ENCODE assay signal across 8 cellular contexts in the genomic region with DNA sequence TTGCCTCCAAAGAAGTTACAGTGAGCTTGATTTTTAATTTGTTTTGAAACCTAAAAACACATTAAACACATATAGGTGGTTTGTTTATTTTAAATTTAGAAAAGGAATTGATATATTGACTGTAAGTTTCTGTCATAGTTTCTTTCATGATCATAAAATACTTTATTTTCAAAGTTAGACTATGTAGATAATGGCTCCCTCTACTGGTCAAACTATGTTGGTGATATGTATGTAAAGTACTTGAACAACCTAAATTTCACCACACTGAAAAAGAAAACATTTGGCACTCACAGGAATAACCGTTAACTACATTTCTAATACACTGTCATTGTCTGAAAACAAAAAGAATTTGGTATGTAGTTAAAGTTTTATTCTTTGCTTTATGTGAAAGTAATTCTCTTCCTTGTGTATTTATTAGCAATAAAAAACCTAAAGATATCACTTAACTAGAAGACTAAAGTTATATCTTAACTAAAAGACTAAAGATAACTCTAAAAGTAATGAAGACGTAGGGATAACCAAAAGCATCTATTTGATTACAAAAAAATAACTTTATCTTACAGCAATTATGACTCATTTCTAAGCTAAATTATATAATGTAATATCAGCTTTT.
A peak's percentile ranks its signal among the peaks of the same experiment; 100 is the strongest.
DNase-seq lines count a peak whose midpoint lies in the region; ATAC-seq and TF ChIP-seq lines count a peak whose summit lies in the region.

No MANE protein-coding gene starts in this region.

- intact Hi-C loops in spleen (cut with DNase I; ENCODE audit: low total_unique reads) = no loop called here
- intact Hi-C loops in ovary (cut with DNase I) = loop anchor here in 1 of 4 donors (10.0 kb wide), 1 partner anchor 1721 kb away; no protein-coding TSS in a partner anchor

- POLR2A ChIA-PET in AG04450 (lab: Yijun Ruan, JAX) = no interaction called here

- TF ChIP-seq CTCF in AG04450 (IDR thresholded peaks at IDR 0.05; ENCODE audit: low read depth, low read length) (peak; percentile 67), KMS-11 (conservative IDR thresholded peaks at IDR 0.05; ENCODE audit: low read depth, low read length) (peak; percentile 55; the same call in 1 of the 2 replicates), fibroblast of the aortic adventitia (IDR thresholded peaks at IDR 0.05; ENCODE audit: insufficient read depth, low read length) (peak; percentile 60), spleen (IDR thresholded peaks at IDR 0.05 in 8 of 11, conservative IDR thresholded peaks at IDR 0.05 in 3 of 11) (peak in 6 of 11 experiments; percentile 9 to 47 (median 39)), ovary (IDR thresholded peaks at IDR 0.05) (no peak), suprapubic skin (IDR thresholded peaks at IDR 0.05) (peak in 1 of 2 donors; percentile 22)

- H3K9me3 ChIP-seq in AG04450 (ENCODE audit: control insufficient read depth, insufficient read depth, low read length) (no peaks in the 10 kb centered on the region), spleen (peaks cover 0 to 3% (median 0%) of the 10 kb centered on the region in 8 donors), ovary (no peaks in the 10 kb centered on the region), suprapubic skin (no peaks in the 10 kb centered on the region)

- H3K36me3 ChIP-seq in KMS-11 (ENCODE audit: insufficient read depth) (no peaks in the 10 kb centered on the region), spleen (no peaks in the 10 kb centered on the region), ovary (no peaks in the 10 kb centered on the region), suprapubic skin (no peaks in the 10 kb centered on the region)

- no peak overlapping the region for H3K4me2 ChIP-seq in KMS-11

- no peaks in the 10 kb centered on the region for H3K79me2 ChIP-seq in KMS-11 (ENCODE audit: insufficient read depth, low read depth)

- H3K4me1 ChIP-seq in KMS-11 (ENCODE audit: low read depth, poor library complexity, severe bottlenecking) (no peaks in the 10 kb centered on the region), spleen (no peaks in the 10 kb centered on the region), ovary (ENCODE audit: insufficient read depth) (no peaks in the 10 kb centered on the region), suprapubic skin (no peaks in the 10 kb centered on the region)

- no peaks in the 10 kb centered on the region for H4K20me1 ChIP-seq in KMS-11 (ENCODE audit: insufficient read depth)

- CTCF ChIA-PET in AG04450 (lab: Charles Lee) = interaction anchor here (0.6 to 2.9 kb wide), 5 partner anchors 9 to 52 kb away, joined by 3 to 16 read pairs (median 6); no protein-coding TSS in a partner anchor

- H2AFZ ChIP-seq in KMS-11 (ENCODE audit: low read depth) = no peak overlapping the region

- no peak overlapping the region for H3K27ac ChIP-seq in AG04450 (ENCODE audit: low read depth, low read length)
- H3K27ac ChIP-seq in KMS-11 = no peak overlapping the region
- no peak overlapping the region for H3K27ac ChIP-seq in spleen
- H3K27ac ChIP-seq in ovary = no peak overlapping the region
- H3K27ac ChIP-seq in suprapubic skin = no peak overlapping the region

- ATAC-seq in GM18858 (IDR thresholded peaks at IDR 0.05; ENCODE audit: unreplicated experiment) = peak; percentile 67

- no peak overlapping the region for H3K9ac ChIP-seq in KMS-11

- H3K4me3 ChIP-seq in AG04450 (ENCODE audit: low read depth, low read length) = no peak overlapping the region
- H3K4me3 ChIP-seq in KMS-11 (IDR thresholded peaks at IDR 0.05; ENCODE audit: insufficient read depth, low read depth, low read length) = no peak overlapping the region
- no peak overlapping the region for H3K4me3 ChIP-seq in fibroblast of the aortic adventitia (ENCODE audit: low read depth, low read length)
- H3K4me3 ChIP-seq in spleen = no peak overlapping the region
- no peak overlapping the region for H3K4me3 ChIP-seq in ovary
- H3K4me3 ChIP-seq in suprapubic skin = no peak overlapping the region

- DNase-seq in AG04450 (ENCODE audit: low read depth, low spot score) (peak; percentile 0), SHP77 (lab: John Stamatoyannopoulos, UW) (peak; percentile 43 to 49), fibroblast of the aortic adventitia (ENCODE audit: low read depth) (peak; percentile 51), spleen (no peak), ovary (no peak), suprapubic skin (ENCODE audit: low spot score in 2 of 2) (no peak)

- WGBS in spleen, 5 donors = 30 to 47% (median 39%) methylated on average over 2 of the region's 2 CpGs
- 5 to 18% (median 5%) methylated on average over 2 of the region's 2 CpGs for WGBS in ovary, 3 donors
- 19% methylated on average over 2 of the region's 2 CpGs for WGBS in suprapubic skin

- TF ChIP-seq POLR2A in spleen (IDR thresholded peaks at IDR 0.05) = no peak
- TF ChIP-seq POLR2A in ovary (IDR thresholded peaks at IDR 0.05) = no peak
- TF ChIP-seq POLR2A in suprapubic skin (IDR thresholded peaks at IDR 0.05) = no peak

- no peak for TF ChIP-seq EP300 in ovary (IDR thresholded peaks at IDR 0.05)
- TF ChIP-seq EP300 in suprapubic skin (IDR thresholded peaks at IDR 0.05) = no peak

- H3K27me3 ChIP-seq in AG04450 (ENCODE audit: control insufficient read depth, insufficient read depth, low read length) (no peaks in the 10 kb centered on the region), KMS-11 (ENCODE audit: insufficient read depth, low read depth) (no peaks in the 10 kb centered on the region), spleen (replicated peaks in 1 of 7) (no peaks in the 10 kb centered on the region), ovary (no peaks in the 10 kb centered on the region), suprapubic skin (no peaks in the 10 kb centered on the region)

Comparison
In these comparisons a context has a peak if more than half of its experiments do, and no peak if none do; other contexts are left out.
1. DNase-seq: peak in AG04450 (single experiment), SHP77 (2 of 2) and fibroblast of the aortic adventitia (single experiment); none in spleen (single experiment), ovary (0 of 5) and suprapubic skin (0 of 2).
2. CTCF ChIP-seq: peak in AG04450 (single experiment), KMS-11 (single experiment), fibroblast of the aortic adventitia (single experiment) and spleen (6 of 11); none in ovary (0 of 3).